ENCODE assay signal across 8 cellular contexts in the genomic region with DNA sequence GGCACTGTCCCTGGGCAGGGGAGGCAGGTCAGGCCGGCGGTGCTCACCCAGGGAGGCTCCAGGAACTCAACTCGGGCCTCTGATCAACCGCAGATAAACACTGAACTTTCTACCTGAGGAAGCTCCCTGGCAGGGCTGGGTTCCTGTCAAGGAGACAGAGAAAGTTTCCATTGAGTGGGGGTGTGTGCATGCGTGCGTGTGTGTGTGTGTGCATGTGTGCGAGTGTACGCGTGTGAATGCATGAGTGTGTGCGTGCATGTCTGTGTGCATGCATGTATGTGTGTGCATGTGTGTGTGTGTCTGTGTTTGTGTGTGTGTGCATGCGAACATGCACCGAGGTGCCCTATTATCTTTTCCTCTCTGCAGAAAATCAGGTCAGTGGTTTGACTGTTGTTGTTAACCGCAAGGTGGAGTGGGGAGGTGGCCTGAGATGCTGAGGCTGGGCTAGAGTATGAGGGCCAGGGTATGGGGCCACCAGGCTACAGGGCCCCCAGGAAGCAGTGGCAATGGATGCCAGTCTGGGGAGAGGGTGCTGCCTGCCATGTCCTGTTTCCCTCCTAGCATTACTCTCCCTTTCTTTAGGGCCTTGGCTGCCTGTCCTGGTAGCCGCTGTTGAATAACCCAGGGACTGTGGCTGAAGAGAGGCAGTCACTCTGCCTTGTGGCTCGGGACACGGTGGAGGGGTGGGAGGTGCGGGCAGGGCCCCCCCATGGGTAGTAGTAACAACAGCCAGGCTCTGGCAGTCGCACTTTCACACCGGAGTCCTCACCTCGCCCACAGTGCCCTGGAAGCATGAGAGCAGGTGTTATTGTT. TPM values are rescaled to one million over a fixed set of nuclear protein-coding genes. Genes with fewer than 3 reads are reported as not detected.
DNase-seq lines count a peak whose midpoint lies in the region; ATAC-seq and TF ChIP-seq lines count a peak whose summit lies in the region.

No MANE protein-coding gene starts in this region.

- H3K36me3 ChIP-seq in RWPE2 (ENCODE audit: low read depth) (no peaks in the 10 kb centered on the region), liver (ENCODE audit: control insufficient read depth in 4 of 4, insufficient read depth in 3 of 4, low read depth in 1 of 4, low read length in 3 of 4) (no peaks in the 10 kb centered on the region)

- no peak for TF ChIP-seq CTCF in RWPE2 (IDR thresholded peaks at IDR 0.05; ENCODE audit: poor library complexity, severe bottlenecking)
- no peak for TF ChIP-seq CTCF in liver (IDR thresholded peaks at IDR 0.05; ENCODE audit: low read depth, low read length, missing input control)

- ATAC-seq in RWPE2 (ENCODE audit: low read depth) (no peak), GM19023 (IDR thresholded peaks at IDR 0.05; ENCODE audit: unreplicated experiment) (no peak), GM21717 (IDR thresholded peaks at IDR 0.05; ENCODE audit: unreplicated experiment) (no peak)
- peak; percentile 39 for ATAC-seq in stimulated activated memory B cell treated with anti-CD40 and anti-IgM and Interleukin-4, amounts not matched to agents 10 μg/mL and 1 μg/mL and 100 μg/mL, for 72 hours

- no peaks in the 10 kb centered on the region for H3K9me3 ChIP-seq in RWPE2 (ENCODE audit: severe bottlenecking)
- H3K9me3 ChIP-seq in liver (ENCODE audit: control insufficient read depth in 4 of 4, low read length in 3 of 4): no peaks in the 10 kb centered on the region

- H3K27me3 ChIP-seq in RWPE2 (ENCODE audit: insufficient read depth, poor library complexity, severe bottlenecking) (no peaks in the 10 kb centered on the region), liver (ENCODE audit: control insufficient read depth in 4 of 4, insufficient read depth in 4 of 4, low read length in 3 of 4) (no peaks in the 10 kb centered on the region)

- no peaks in the 10 kb centered on the region for H3K27me3 Mint-ChIP-seq in stimulated activated memory B cell treated with anti-CD40 and anti-IgM and Interleukin-4, amounts not matched to agents 10 μg/mL and 1 μg/mL and 100 μg/mL, for 72 hours

- H3K4me3 Mint-ChIP-seq in stimulated activated memory B cell treated with anti-CD40 and anti-IgM and Interleukin-4, amounts not matched to agents 10 μg/mL and 1 μg/mL and 100 μg/mL, for 72 hours: peak overlapping the region; percentile 24

- H3K4me1 ChIP-seq in RWPE2 (ENCODE audit: insufficient read depth, poor library complexity, severe bottlenecking) (peaks cover 44% of the 10 kb centered on the region), liver (ENCODE audit: control insufficient read depth in 4 of 4, insufficient read depth in 4 of 4, low read length in 3 of 4) (peaks cover 30 to 60% (median 44%) of the 10 kb centered on the region in 4 donors)

- H3K27ac ChIP-seq in RWPE2 (ENCODE audit: poor library complexity, severe bottlenecking) (peak overlapping the region; percentile 85), liver (ENCODE audit: low read depth in 1 of 2, low read length in 2 of 2) (peak overlapping the region; percentile 80 to 93)

- no peaks in the 10 kb centered on the region for H3K36me3 Mint-ChIP-seq in stimulated activated memory B cell treated with anti-CD40 and anti-IgM and Interleukin-4, amounts not matched to agents 10 μg/mL and 1 μg/mL and 100 μg/mL, for 72 hours

- H3K4me3 ChIP-seq in RWPE2 (ENCODE audit: severe bottlenecking): no peak overlapping the region
- H3K4me3 ChIP-seq in liver (ENCODE audit: low read depth in 1 of 3, low read length in 3 of 3): no peak overlapping the region

- no peaks in the 10 kb centered on the region for H3K9me3 Mint-ChIP-seq in stimulated activated memory B cell treated with anti-CD40 and anti-IgM and Interleukin-4, amounts not matched to agents 10 μg/mL and 1 μg/mL and 100 μg/mL, for 72 hours

- H3K9ac ChIP-seq in liver (ENCODE audit: low read depth in 1 of 2, low read length in 2 of 2): peak overlapping the region in 1 of 2 donors; percentile 24

- peaks cover 70% of the 10 kb centered on the region for H3K4me1 Mint-ChIP-seq in stimulated activated memory B cell treated with anti-CD40 and anti-IgM and Interleukin-4, amounts not matched to agents 10 μg/mL and 1 μg/mL and 100 μg/mL, for 72 hours

- no peak for TF ChIP-seq RAD21 in liver (IDR thresholded peaks at IDR 0.05)

- DNase-seq in RWPE2 (ENCODE audit: low spot score): peak; percentile 50
- DNase-seq in activated gamma-delta T cell (lab: John Stamatoyannopoulos, UW): peak; percentile 80
- no peak for DNase-seq in OCI-M2 (lab: John Stamatoyannopoulos, UW; ENCODE audit: unreplicated experiment)
- no peak for DNase-seq in NCI-H2107 (lab: John Stamatoyannopoulos, UW)

- peak overlapping the region; percentile 97 for H3K27ac Mint-ChIP-seq in stimulated activated memory B cell treated with anti-CD40 and anti-IgM and Interleukin-4, amounts not matched to agents 10 μg/mL and 1 μg/mL and 100 μg/mL, for 72 hours

- 80% methylated on average over 20 of the region's 20 CpGs for WGBS in liver

TF ChIP-seq in liver, 16 proteins besides CTCF, POLR2A, EP300 and RAD21:
- TF ChIP-seq JUND (IDR thresholded peaks at IDR 0.05) (no peak), RXRA (IDR thresholded peaks at IDR 0.05) (no peak), EGR1 (IDR thresholded peaks at IDR 0.05; ENCODE audit: low read depth in 2 of 2) (no peak), TAF1 (conservative IDR thresholded peaks at IDR 0.05) (no peak), GABPA (IDR thresholded peaks at IDR 0.05 in 1 of 2, conservative IDR thresholded peaks at IDR 0.05 in 1 of 2) (no peak), HNF4G (IDR thresholded peaks at IDR 0.05) (no peak), SP1 (IDR thresholded peaks at IDR 0.05) (no peak), FOXA2 (IDR thresholded peaks at IDR 0.05) (no peak)
- TF ChIP-seq, protein P1, sequence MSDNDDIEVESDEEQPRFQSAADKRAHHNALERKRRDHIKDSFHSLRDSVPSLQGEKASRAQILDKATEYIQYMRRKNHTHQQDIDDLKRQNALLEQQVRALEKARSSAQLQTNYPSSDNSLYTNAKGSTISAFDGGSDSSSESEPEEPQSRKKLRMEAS (IDR thresholded peaks at IDR 0.05): no peak
- TF ChIP-seq, protein P2, sequence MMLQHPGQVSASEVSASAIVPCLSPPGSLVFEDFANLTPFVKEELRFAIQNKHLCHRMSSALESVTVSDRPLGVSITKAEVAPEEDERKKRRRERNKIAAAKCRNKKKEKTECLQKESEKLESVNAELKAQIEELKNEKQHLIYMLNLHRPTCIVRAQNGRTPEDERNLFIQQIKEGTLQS (IDR thresholded peaks at IDR 0.05): no peak
- TF ChIP-seq, protein P3, sequence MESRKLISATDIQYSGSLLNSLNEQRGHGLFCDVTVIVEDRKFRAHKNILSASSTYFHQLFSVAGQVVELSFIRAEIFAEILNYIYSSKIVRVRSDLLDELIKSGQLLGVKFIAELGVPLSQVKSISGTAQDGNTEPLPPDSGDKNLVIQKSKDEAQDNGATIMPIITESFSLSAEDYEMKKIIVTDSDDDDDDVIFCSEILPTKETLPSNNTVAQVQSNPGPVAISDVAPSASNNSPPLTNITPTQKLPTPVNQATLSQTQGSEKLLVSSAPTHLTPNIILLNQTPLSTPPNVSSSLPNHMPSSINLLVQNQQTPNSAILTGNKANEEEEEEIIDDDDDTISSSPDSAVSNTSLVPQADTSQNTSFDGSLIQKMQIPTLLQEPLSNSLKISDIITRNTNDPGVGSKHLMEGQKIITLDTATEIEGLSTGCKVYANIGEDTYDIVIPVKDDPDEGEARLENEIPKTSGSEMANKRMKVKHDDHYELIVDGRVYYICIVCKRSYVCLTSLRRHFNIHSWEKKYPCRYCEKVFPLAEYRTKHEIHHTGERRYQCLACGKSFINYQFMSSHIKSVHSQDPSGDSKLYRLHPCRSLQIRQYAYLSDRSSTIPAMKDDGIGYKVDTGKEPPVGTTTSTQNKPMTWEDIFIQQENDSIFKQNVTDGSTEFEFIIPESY (IDR thresholded peaks at IDR 0.05): no peak

RNA-seq across cellular contexts. Expression of a gene that starts 24.0 kb away (rescaled TPM):
- under 1 TPM; 0.08 to 0.89 TPM for total RNA-seq in liver
- polyA plus RNA-seq in liver: under 1 TPM; 0.16 to 0.40 TPM

RNA-seq across cellular contexts. Expression of a gene that starts 39.8 kb away (rescaled TPM):
- total RNA-seq in liver: under 1 TPM in 1 of 2 donors, not detected in 1; 0.08 TPM
- polyA plus RNA-seq in liver: not detected

Comparison
In these comparisons a context has a peak if more than half of its experiments do, and no peak if none do; other contexts are left out.
1. DNase-seq: peak in RWPE2 (single experiment) and activated gamma-delta T cell (single experiment); none in OCI-M2 (single experiment) and NCI-H2107 (single experiment).